ENCODE assay signal across 8 cellular contexts in the genomic region with DNA sequence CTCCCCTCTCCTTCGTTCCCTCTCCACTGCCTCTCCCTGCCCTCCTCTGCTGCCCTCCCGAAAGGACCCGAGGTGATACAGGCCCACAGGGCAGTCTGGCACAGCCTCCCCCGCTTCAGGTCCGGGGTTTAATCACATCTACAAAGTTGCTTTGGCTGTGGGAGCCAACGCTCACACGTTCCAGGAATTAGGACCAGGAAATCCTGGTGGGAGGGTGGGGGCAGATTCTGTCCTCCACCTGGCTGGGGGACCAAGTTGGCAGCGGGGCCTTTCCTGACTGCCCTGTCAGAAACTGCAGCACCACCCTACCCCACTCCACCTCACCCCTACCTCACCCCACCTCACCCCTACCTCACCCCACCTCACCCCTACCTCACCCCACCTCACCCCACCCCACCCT.
DNase-seq lines count a peak whose midpoint lies in the region; ATAC-seq, FAIRE-seq and TF ChIP-seq lines count a peak whose summit lies in the region.

No MANE protein-coding gene starts in this region.

- H3K4me1 ChIP-seq in duodenal mucosa (ENCODE audit: control insufficient read depth in 1 of 2, insufficient read depth in 2 of 2, low read length in 2 of 2): peaks cover 34% of the 10 kb centered on the region in 2 donors
- H3K4me1 ChIP-seq in muscle layer of duodenum (ENCODE audit: control insufficient read depth in 1 of 2, insufficient read depth in 2 of 2, low read length in 2 of 2): peaks cover 0 to 6% of the 10 kb centered on the region in 2 donors
- peaks cover 11% of the 10 kb centered on the region for H3K4me1 ChIP-seq in vagina

- H3K9ac ChIP-seq in duodenal mucosa (ENCODE audit: low read depth in 1 of 2, low read length in 2 of 2): peak overlapping the region; percentile 47 to 48

- H3K36me3 ChIP-seq in duodenal mucosa (ENCODE audit: control insufficient read depth in 1 of 2, insufficient read depth in 2 of 2, low read length in 2 of 2) (no peaks in the 10 kb centered on the region), muscle layer of duodenum (ENCODE audit: control insufficient read depth in 1 of 2, insufficient read depth in 2 of 2, low read length in 2 of 2) (no peaks in the 10 kb centered on the region), vagina (no peaks in the 10 kb centered on the region)

- ATAC-seq in Right ventricle myocardium inferior (peak; percentile 30), HG03521 (IDR thresholded peaks at IDR 0.05; ENCODE audit: unreplicated experiment) (no peak), GM18907 (IDR thresholded peaks at IDR 0.05; ENCODE audit: unreplicated experiment) (no peak)

- H3K9me3 ChIP-seq in duodenal mucosa (ENCODE audit: control insufficient read depth in 1 of 2, low read length in 2 of 2) (no peaks in the 10 kb centered on the region), muscle layer of duodenum (ENCODE audit: control insufficient read depth in 1 of 2, low read length in 2 of 2) (peaks cover 0 to 4% of the 10 kb centered on the region in 2 donors), vagina (no peaks in the 10 kb centered on the region)

- peak overlapping the region; percentile 45 to 54 for H3K4me3 ChIP-seq in duodenal mucosa (ENCODE audit: low read depth in 1 of 2, low read length in 2 of 2)
- no peak overlapping the region for H3K4me3 ChIP-seq in muscle layer of duodenum (ENCODE audit: low read depth in 1 of 2, low read length in 2 of 2)
- no peak overlapping the region for H3K4me3 ChIP-seq in vagina

- peaks cover 2 to 3% of the 10 kb centered on the region in 2 donors for H3K27me3 ChIP-seq in duodenal mucosa (ENCODE audit: control insufficient read depth in 1 of 2, insufficient read depth in 2 of 2, low read length in 2 of 2)
- no peaks in the 10 kb centered on the region for H3K27me3 ChIP-seq in muscle layer of duodenum (ENCODE audit: low read depth, low read length)
- H3K27me3 ChIP-seq in vagina: no peaks in the 10 kb centered on the region

- FAIRE-seq in urothelium cell line (lab: Jason Lieb, UNC): no peak

- no peak for DNase-seq in Right ventricle myocardium inferior (ENCODE audit: missing footprints)
- DNase-seq in cardiac septum (ENCODE audit: low spot score): no peak
- no peak for DNase-seq in vagina (ENCODE audit: extremely low spot score in 2 of 2)
- no peak for DNase-seq in urothelium cell line (ENCODE audit: low spot score)

- TF ChIP-seq CTCF in vagina (IDR thresholded peaks at IDR 0.05): no peak

- intact Hi-C loops in Right ventricle myocardium inferior (cut with DNase I) (loop anchor here (5.0 kb wide), 1 partner anchor 37 kb away; no protein-coding TSS in a partner anchor), cardiac septum (cut with DNase I) (no loop called here), vagina (cut with DNase I) (no loop called here)

- TF ChIP-seq POLR2A in vagina (IDR thresholded peaks at IDR 0.05): no peak

- H3K27ac ChIP-seq in duodenal mucosa (ENCODE audit: low read depth, low read length) (peak overlapping the region; percentile 32), muscle layer of duodenum (ENCODE audit: low read length) (peak overlapping the region; percentile 75), vagina (peak overlapping the region; percentile 46)

Comparison
In these comparisons a context has a peak if more than half of its experiments do, and no peak if none do; other contexts are left out.
1. H3K4me3 ChIP-seq: peak in duodenal mucosa (2 of 2); none in muscle layer of duodenum (0 of 2) and vagina (0 of 2).
2. Peak in every context shown above with its lines, with median percentiles within 50 percentile points of each other: H3K27ac ChIP-seq.